In the genomic region with DNA sequence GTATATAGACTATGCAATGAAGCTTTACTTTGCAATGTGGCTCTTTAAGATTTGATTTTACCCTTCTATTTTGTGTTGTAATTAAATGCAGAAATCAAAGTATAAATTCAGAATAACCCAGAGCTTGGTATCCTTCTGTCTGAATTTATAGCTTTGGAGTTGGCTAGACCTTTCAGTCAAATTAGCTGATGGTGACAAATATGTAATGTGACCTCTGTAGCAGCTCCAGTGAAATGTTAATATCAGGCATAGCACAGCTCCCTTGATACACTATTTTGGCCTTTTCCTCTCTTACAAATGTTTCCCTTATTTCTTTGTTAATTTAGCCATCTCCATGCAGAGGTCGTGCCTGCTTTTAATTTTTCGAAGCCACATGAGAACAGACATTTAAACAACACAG, we compare ENCODE assay signal across 2 cellular contexts.
A peak's percentile ranks its signal among the peaks of the same experiment; 100 is the strongest.
TF ChIP-seq lines count a peak whose summit lies in the region.

No MANE protein-coding gene starts in this region.

TF ChIP-seq in IMR-90, 13 proteins besides CTCF, POLR2A, EP300 and RAD21:
- TF ChIP-seq MAFK (IDR thresholded peaks at IDR 0.05; ENCODE audit: low read depth, low read length): peak; percentile 27; the same call in 1 of the 2 replicates
- TF ChIP-seq BHLHE40 (IDR thresholded peaks at IDR 0.05; ENCODE audit: low read depth, low read length): no peak

TF ChIP-seq in K562, 482 proteins besides CTCF, POLR2A, EP300 and RAD21:
- TF ChIP-seq, protein P1, sequence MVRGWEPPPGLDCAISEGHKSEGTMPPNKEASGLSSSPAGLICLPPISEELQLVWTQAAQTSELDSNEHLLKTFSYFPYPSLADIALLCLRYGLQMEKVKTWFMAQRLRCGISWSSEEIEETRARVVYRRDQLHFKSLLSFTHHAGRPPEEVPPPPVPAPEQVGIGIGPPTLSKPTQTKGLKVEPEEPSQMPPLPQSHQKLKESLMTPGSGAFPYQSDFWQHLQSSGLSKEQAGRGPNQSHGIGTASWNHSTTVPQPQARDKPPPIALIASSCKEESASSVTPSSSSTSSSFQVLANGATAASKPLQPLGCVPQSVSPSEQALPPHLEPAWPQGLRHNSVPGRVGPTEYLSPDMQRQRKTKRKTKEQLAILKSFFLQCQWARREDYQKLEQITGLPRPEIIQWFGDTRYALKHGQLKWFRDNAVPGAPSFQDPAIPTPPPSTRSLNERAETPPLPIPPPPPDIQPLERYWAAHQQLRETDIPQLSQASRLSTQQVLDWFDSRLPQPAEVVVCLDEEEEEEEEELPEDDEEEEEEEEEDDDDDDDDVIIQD (CRISPR knock-in tag; IDR thresholded peaks at IDR 0.05): no peak
- TF ChIP-seq C11orf30 (IDR thresholded peaks at IDR 0.05; ENCODE audit: low read depth): peak; percentile 30; the same call in 1 of the 2 replicates
- peak; percentile 31 for TF ChIP-seq ZNF316 (IDR thresholded peaks at IDR 0.05)
- TF ChIP-seq, protein P2, sequence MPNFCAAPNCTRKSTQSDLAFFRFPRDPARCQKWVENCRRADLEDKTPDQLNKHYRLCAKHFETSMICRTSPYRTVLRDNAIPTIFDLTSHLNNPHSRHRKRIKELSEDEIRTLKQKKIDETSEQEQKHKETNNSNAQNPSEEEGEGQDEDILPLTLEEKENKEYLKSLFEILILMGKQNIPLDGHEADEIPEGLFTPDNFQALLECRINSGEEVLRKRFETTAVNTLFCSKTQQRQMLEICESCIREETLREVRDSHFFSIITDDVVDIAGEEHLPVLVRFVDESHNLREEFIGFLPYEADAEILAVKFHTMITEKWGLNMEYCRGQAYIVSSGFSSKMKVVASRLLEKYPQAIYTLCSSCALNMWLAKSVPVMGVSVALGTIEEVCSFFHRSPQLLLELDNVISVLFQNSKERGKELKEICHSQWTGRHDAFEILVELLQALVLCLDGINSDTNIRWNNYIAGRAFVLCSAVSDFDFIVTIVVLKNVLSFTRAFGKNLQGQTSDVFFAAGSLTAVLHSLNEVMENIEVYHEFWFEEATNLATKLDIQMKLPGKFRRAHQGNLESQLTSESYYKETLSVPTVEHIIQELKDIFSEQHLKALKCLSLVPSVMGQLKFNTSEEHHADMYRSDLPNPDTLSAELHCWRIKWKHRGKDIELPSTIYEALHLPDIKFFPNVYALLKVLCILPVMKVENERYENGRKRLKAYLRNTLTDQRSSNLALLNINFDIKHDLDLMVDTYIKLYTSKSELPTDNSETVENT (CRISPR knock-in tag; IDR thresholded peaks at IDR 0.05): no peak
